25 cellular contexts compared by ENCODE assay signal in genomic region chr1:172517545-172517944, GRCh38. TPM values are rescaled to one million over a fixed set of nuclear protein-coding genes. Genes with fewer than 3 reads are reported as not detected.
DNase-seq lines count a peak whose midpoint lies in the region; ATAC-seq, FAIRE-seq and TF ChIP-seq lines count a peak whose summit lies in the region.
"Had no signal": no experiment of that assay in that cellular context is flagged by ENCODE, and none has a peak within 500 bp of the region (broad histone marks: within the 10 kb centered on the region; RNA-seq: fewer than 3 reads in every experiment).

No MANE protein-coding gene starts in this region.

- peak overlapping the region; percentile 59 for H3K4me2 ChIP-seq in BLaER1
- H3K4me2 ChIP-seq in Loucy (ENCODE audit: low read depth, low read length, poor library complexity, severe bottlenecking) = no peak overlapping the region
- no peak overlapping the region for H3K4me2 ChIP-seq in K562 (ENCODE audit: insufficient read depth, low read length)
- H3K4me2 ChIP-seq: A549 had no signal

- H4K20me1 ChIP-seq in BLaER1 (no peaks in the 10 kb centered on the region), Loucy (ENCODE audit: insufficient read depth, low read length, poor library complexity, severe bottlenecking) (no peaks in the 10 kb centered on the region), K562 (replicated peaks; ENCODE audit: control insufficient read depth, insufficient read depth, low read length) (no peaks in the 10 kb centered on the region)

- TF ChIP-seq POLR2A in GM12892 (IDR thresholded peaks at IDR 0.05; ENCODE audit: low read depth, low read length) = no peak
- no peak for TF ChIP-seq POLR2A in K562 (conservative IDR thresholded peaks at IDR 0.05)

- CTCF ChIA-PET in K562 (lab: Yijun Ruan, JAX; ENCODE audit: low intra/inter-chr PET ratio) = no interaction called here

- no TSS peak for BruUV-seq in K562 (replicated peaks; lab: Mats Ljungman, UMichigan)

- H3K4me1 ChIP-seq in BLaER1 (peaks cover 27% of the 10 kb centered on the region), Loucy (ENCODE audit: insufficient read depth, low read length, poor library complexity, severe bottlenecking) (peaks cover 28% of the 10 kb centered on the region), K562 (replicated peaks in 1 of 2; ENCODE audit: control insufficient read depth in 2 of 2, insufficient read depth in 2 of 2, low read length in 2 of 2) (peaks cover 0 to 16% of the 10 kb centered on the region in 2 experiments; a peak in 2 of 5 replicates)
- H3K4me1 ChIP-seq: A549, BE2C had no signal

- no peaks in the 10 kb centered on the region for H3K9me1 ChIP-seq in K562 (ENCODE audit: control insufficient read depth, insufficient read depth, low read length)

- no peak for ATAC-seq in K562
- ATAC-seq in GM19395 (IDR thresholded peaks at IDR 0.05; ENCODE audit: unreplicated experiment) = no peak
- ATAC-seq: A549, GM12878 had no signal

- H3K79me2 ChIP-seq in Loucy (ENCODE audit: insufficient read depth, low read length) (no peaks in the 10 kb centered on the region), K562 (ENCODE audit: control insufficient read depth, insufficient read depth, low read length) (no peaks in the 10 kb centered on the region)

- no peaks in the 10 kb centered on the region for H3K27me3 ChIP-seq in BLaER1
- H3K27me3 ChIP-seq in Loucy (ENCODE audit: insufficient read depth, low read length, poor library complexity, severe bottlenecking) = no peaks in the 10 kb centered on the region
- no peaks in the 10 kb centered on the region for H3K27me3 ChIP-seq in K562 (ENCODE audit: control insufficient read depth in 2 of 2, insufficient read depth in 2 of 2, low read length in 2 of 2)
- H3K27me3 ChIP-seq: BE2C had no signal

- H3K4me3 ChIP-seq in BLaER1 = no peak overlapping the region
- H3K4me3 ChIP-seq in Loucy (ENCODE audit: low read length, poor library complexity, severe bottlenecking) = no peak overlapping the region
- H3K4me3 ChIP-seq in K562 = no peak overlapping the region
- no peak overlapping the region for H3K4me3 ChIP-seq in foreskin fibroblast (ENCODE audit: low read depth in 1 of 2, low read length in 2 of 2)
- H3K4me3 ChIP-seq: A549, GM12878 had no signal

- TF ChIP-seq CTCF in Loucy (conservative IDR thresholded peaks at IDR 0.05; ENCODE audit: low read length) = no peak
- no peak for TF ChIP-seq CTCF in K562 (IDR thresholded peaks at IDR 0.05 in 2 of 3, conservative IDR thresholded peaks at IDR 0.05 in 1 of 3; ENCODE audit: insufficient read depth in 2 of 3, low read depth in 1 of 3, low read length in 3 of 3)
- no peak for TF ChIP-seq CTCF in foreskin fibroblast (IDR thresholded peaks at IDR 0.05; ENCODE audit: low read depth, low read length)

- FAIRE-seq in GM12892 (lab: Jason Lieb, UNC) (peak; percentile 27), K562 (lab: Jason Lieb, UNC) (no peak)
- FAIRE-seq: A549, GM12878, GM19239 had no signal

- no peak overlapping the region for H3K9ac ChIP-seq in BLaER1
- no peak overlapping the region for H3K9ac ChIP-seq in Loucy (ENCODE audit: low read depth, low read length, poor library complexity, severe bottlenecking)
- no peak overlapping the region for H3K9ac ChIP-seq in K562 (ENCODE audit: insufficient read depth in 1 of 2, low read depth in 2 of 2, low read length in 2 of 2)

- H3K9me2 ChIP-seq in Loucy (replicated peaks; ENCODE audit: low read depth, low read length) = no peaks in the 10 kb centered on the region

- in situ Hi-C loops in K562 (cut with MboI) = no loop called here

- no peaks in the 10 kb centered on the region for H3K36me3 ChIP-seq in BLaER1
- H3K36me3 ChIP-seq in Loucy (ENCODE audit: insufficient read depth, low read length) = no peaks in the 10 kb centered on the region
- H3K36me3 ChIP-seq in K562 (ENCODE audit: control insufficient read depth, insufficient read depth, low read length) = no peaks in the 10 kb centered on the region
- H3K36me3 ChIP-seq: BE2C had no signal

- DNase-seq in GM12892 (ENCODE audit: insufficient read length) = no peak
- no peak for DNase-seq in K562 (ENCODE audit: extremely low read depth in 1 of 4, low spot score in 3 of 4)
- no peak for DNase-seq in foreskin fibroblast
- DNase-seq in AG08396 (ENCODE audit: low spot score) = no peak
- no peak for DNase-seq in NOMO-1 treated with DMSO at 0.1 percent for 48 hours (lab: John Stamatoyannopoulos, UW; ENCODE audit: unreplicated experiment)
- DNase-seq: BE2C; C1 segment of cervical spinal cord; CD4-positive, alpha-beta memory T cell; CD4-positive, CD25-positive, alpha-beta regulatory T cell; CD8-positive, alpha-beta memory T cell; COR-L47; DMS 273 treated with DMSO at 0.1 percent for 48 hours; DMS153; DMS53; DMS79; DND-41; EL; GDM1 had no signal

- H2AFZ ChIP-seq in Loucy (ENCODE audit: low read length) (peak overlapping the region; percentile 23; the same call in 1 of the 2 replicates), K562 (ENCODE audit: low read depth, low read length) (peak overlapping the region; percentile 53)

- no peak overlapping the region for H3K27ac ChIP-seq in BLaER1
- H3K27ac ChIP-seq in K562 (ENCODE audit: extremely low read depth, low read depth, low read length) = no peak overlapping the region
- H3K27ac ChIP-seq: 22Rv1, A549 had no signal

- no peaks in the 10 kb centered on the region for H3F3A ChIP-seq in Loucy (ENCODE audit: low read depth)

- H3K9me3 ChIP-seq in BLaER1 = no peaks in the 10 kb centered on the region
- H3K9me3 ChIP-seq in Loucy (ENCODE audit: insufficient read depth, low read depth, low read length) = no peaks in the 10 kb centered on the region
- H3K9me3 ChIP-seq in K562 (replicated peaks; ENCODE audit: control insufficient read depth, insufficient read depth, low read depth, low read length) = no peaks in the 10 kb centered on the region; the same call in 1 of the 2 replicates
- H3K9me3 ChIP-seq: A549, BE2C had no signal

- intact Hi-C loops in K562 (cut with micrococcal nuclease) = no loop called here

- TF ChIP-seq EP300 in K562 (IDR thresholded peaks at IDR 0.05; ENCODE audit: low read length) = no peak

- no peak for TF ChIP-seq RAD21 in K562 (CRISPR knock-in tag; conservative IDR thresholded peaks at IDR 0.05 in 1 of 2, IDR thresholded peaks at IDR 0.05 in 1 of 2)

- POLR2A ChIA-PET in K562 (lab: Yijun Ruan, JAX) = interaction anchor here (0.7 to 1.5 kb wide), 4 partner anchors 10 to 31 kb away, joined by 3 to 8 read pairs (median 3); partner anchors contain the start of gene SUCO

- WGBS in K562 (ENCODE audit: insufficient coverage, low coverage, missing lambda C conversion rate) = 14% methylated on average over 4 of the region's 4 CpGs

TF ChIP-seq in K562, 482 proteins besides CTCF, POLR2A, EP300 and RAD21:
- TF ChIP-seq PTTG1 (tag; IDR thresholded peaks at IDR 0.05; ENCODE audit: low read depth) = no peak
- TF ChIP-seq NRF1 (conservative IDR thresholded peaks at IDR 0.05 in 1 of 2, IDR thresholded peaks at IDR 0.05 in 1 of 2) = peak; percentile 15 to 39; a peak in 1 of 4 replicates
- peak; percentile 48 for TF ChIP-seq CBFA2T3 (IDR thresholded peaks at IDR 0.05)

RNA-seq across cellular contexts. Expression of gene SUCO, which starts 15.4 kb away (rescaled TPM):
- polyA plus RNA-seq in GM12892 (2012; ENCODE audit: missing spikeins) = 7.4 TPM
- total RNA-seq in K562 (2011; cell fraction: chromatin; rRNA removed; ENCODE audit: low replicate concordance) = 40.3 and 147 TPM in 2 replicates
- 13.8 and 22.6 TPM in 2 replicates for total RNA-seq in K562 (2011; cell fraction: nucleolus; rRNA removed)
- total RNA-seq in K562 (2011; cell fraction: nucleoplasm; rRNA removed) = 55.4 and 77.5 TPM in 2 replicates
- total RNA-seq in K562 (2014; rRNA removed) = 9.1 and 9.4 TPM in 2 replicates
- 19.2 and 22.3 TPM in 2 replicates for total RNA-seq in K562 (2014; rRNA removed; fragmentation: Illumina TruSeq; extraction: Trizol)
- 18.8 and 20.6 TPM in 2 replicates for total RNA-seq in K562 (2015; rRNA removed; fragmentation: Illumina TruSeq; extraction: Trizol)
- total RNA-seq in K562 (2021) = 15.9 and 18.5 TPM in 2 replicates
- 15.7 and 15.9 TPM in 2 replicates for polyA plus RNA-seq in K562 (2011; rRNA removed)
- 1.8 and 4.8 TPM in 2 replicates for polyA plus RNA-seq in K562 (2011; cell fraction: cytosol; rRNA removed)
- polyA plus RNA-seq in K562 (2011; cell fraction: nucleus; rRNA removed) = 13.8 and 22.3 TPM in 2 replicates
- 9.6 and 12.5 TPM in 2 replicates for polyA plus RNA-seq in K562 (2012)
- polyA plus RNA-seq in K562 (2014; fragmentation: Illumina TruSeq; extraction: Trizol) = 11.5 and 14.3 TPM in 2 replicates
- polyA plus RNA-seq in K562 (2014; fragmentation: Nextera tagmentation; extraction: Ambion mirVana) = 1 to 10 TPM; 2.5 to 3.6 TPM
- polyA plus RNA-seq in K562 (2014; rRNA removed) = 8.0 and 10.7 TPM in 2 replicates
- polyA minus RNA-seq in K562 (2011; rRNA and poly(A)+ RNA removed) = 39.5 and 71.3 TPM in 2 replicates
- 17.1 and 19.9 TPM in 2 replicates for polyA minus RNA-seq in K562 (2011; cell fraction: cytosol; rRNA and poly(A)+ RNA removed)
- polyA minus RNA-seq in K562 (2011; cell fraction: nucleus; rRNA and poly(A)+ RNA removed) = 35.9 and 73.6 TPM in 2 replicates
